ENCODE assay signal across 13 cellular contexts in the genomic region with DNA sequence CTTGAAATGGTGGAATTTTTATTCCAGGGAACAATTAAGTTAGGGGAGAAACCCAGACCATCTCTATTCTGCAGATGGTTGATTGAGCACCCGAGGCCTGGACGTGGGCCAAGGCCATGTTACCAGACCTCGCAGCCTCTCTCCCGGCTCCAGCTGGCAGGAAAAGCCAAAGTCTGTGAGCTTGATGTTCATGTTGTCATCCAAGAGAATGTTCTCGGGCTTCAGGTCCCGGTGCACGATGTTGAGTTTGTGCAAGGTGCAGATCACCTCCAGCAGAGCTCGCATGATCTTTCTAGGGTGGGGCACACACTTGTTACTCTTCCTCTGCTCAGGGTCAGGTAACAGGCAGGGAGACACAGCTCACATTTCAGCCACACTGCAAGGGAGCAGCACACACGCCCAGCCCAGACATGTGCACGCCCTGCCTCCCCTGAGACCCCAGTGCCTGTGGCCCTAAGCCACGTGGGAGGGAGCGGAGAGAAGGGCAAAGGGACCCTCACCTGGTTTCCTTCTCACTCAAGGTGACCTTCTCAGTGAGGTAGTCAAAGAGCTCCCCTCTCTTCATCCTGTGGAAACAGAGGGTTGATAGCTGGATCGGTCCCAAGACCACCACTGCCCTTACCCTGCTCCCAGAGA. TPM values are rescaled to one million over a fixed set of nuclear protein-coding genes. Genes with fewer than 3 reads are reported as not detected.
DNase-seq lines count a peak whose midpoint lies in the region; ATAC-seq and TF ChIP-seq lines count a peak whose summit lies in the region.
"Had no signal": no experiment of that assay in that cellular context is flagged by ENCODE, and none has a peak within 500 bp of the region (broad histone marks: within the 10 kb centered on the region; RNA-seq: fewer than 3 reads in every experiment).

No MANE protein-coding gene starts in this region.

- DNase-seq in DMS79 treated with DMSO at 0.1 percent for 48 hours (lab: John Stamatoyannopoulos, UW) (peak; percentile 60), NCI-H510A (lab: John Stamatoyannopoulos, UW) (peak; percentile 39), pons (ENCODE audit: low spot score) (peak; percentile 82)
- DNase-seq in activated naive CD4-positive, alpha-beta T cell treated with anti-CD3 and anti-CD28 coated beads, Interleukin-2, amount 10 ng/mL, durations not matched to agents 7 days and 5 days, result no peak
- DNase-seq: activated T-cell treated with anti-CD3 and anti-CD28 coated beads for 4 hours, NCI-H2227 treated with DMSO at 0.1 percent for 48 hours had no signal

- no peak for TF ChIP-seq EP300 in gastroesophageal sphincter (IDR thresholded peaks at IDR 0.05)

- H3K4me3 Mint-ChIP-seq in activated naive CD4-positive, alpha-beta T cell treated with anti-CD3 and anti-CD28 coated beads, Interleukin-2, amount 10 ng/mL, durations not matched to agents 7 days and 5 days, result no peak overlapping the region
- H3K4me3 Mint-ChIP-seq: CD14-positive monocyte; T-helper 1 cell treated with Interleukin-12 subunit alpha and Interleukin-12 subunit beta and Interleukin-4 antibody, amounts not matched to agents 30 μg/mL and 1 μg/mL, for 36 hours had no signal

- H3K27ac ChIP-seq in gastroesophageal sphincter, result peak overlapping the region in 1 of 4 donors; percentile 2
- H3K27ac ChIP-seq: neutrophil had no signal

- peak; percentile 37 for ATAC-seq in gastroesophageal sphincter
- ATAC-seq in GM21381 (IDR thresholded peaks at IDR 0.05; ENCODE audit: unreplicated experiment), result no peak
- ATAC-seq in HG03469 (IDR thresholded peaks at IDR 0.05; ENCODE audit: unreplicated experiment), result no peak
- no peak for ATAC-seq in HG03159 (IDR thresholded peaks at IDR 0.05; ENCODE audit: unreplicated experiment)

- peaks cover 0 to 36% (median 14%) of the 10 kb centered on the region in 3 donors for H3K4me1 ChIP-seq in gastroesophageal sphincter

- no peak for TF ChIP-seq CTCF in gastroesophageal sphincter (IDR thresholded peaks at IDR 0.05)

- H3K27me3 ChIP-seq in gastroesophageal sphincter, result no peaks in the 10 kb centered on the region
- H3K27me3 ChIP-seq: neutrophil had no signal

- peaks cover 0 to 62% of the 10 kb centered on the region in 2 donors for H3K36me3 ChIP-seq in gastroesophageal sphincter

- 4 to 12% methylated on average over 4 to 9 of the region's 13 CpGs for WGBS in gastroesophageal sphincter (ENCODE audit: low coverage in 1 of 2), 2 donors

- H3K4me1 Mint-ChIP-seq in activated naive CD4-positive, alpha-beta T cell treated with anti-CD3 and anti-CD28 coated beads, Interleukin-2, amount 10 ng/mL, durations not matched to agents 7 days and 5 days, result no peaks in the 10 kb centered on the region
- H3K4me1 Mint-ChIP-seq: CD14-positive monocyte had no signal

- no peaks in the 10 kb centered on the region for H3K9me3 ChIP-seq in gastroesophageal sphincter
- H3K9me3 ChIP-seq: neutrophil had no signal

- CTCF ChIA-PET in activated naive CD4-positive, alpha-beta T cell treated with anti-CD3 and anti-CD28 coated beads, Interleukin-2, amount 10 ng/mL, durations not matched to agents 7 days and 5 days (lab: Charles Lee), result interaction anchor here (2.8 kb wide), 1 partner anchor 9 kb away, joined by 10 read pairs; no protein-coding TSS in a partner anchor

- H3K27me3 Mint-ChIP-seq in activated naive CD4-positive, alpha-beta T cell treated with anti-CD3 and anti-CD28 coated beads, Interleukin-2, amount 10 ng/mL, durations not matched to agents 7 days and 5 days, result no peaks in the 10 kb centered on the region

- TF ChIP-seq POLR2A in gastroesophageal sphincter (IDR thresholded peaks at IDR 0.05), result no peak

- H3K36me3 Mint-ChIP-seq in activated naive CD4-positive, alpha-beta T cell treated with anti-CD3 and anti-CD28 coated beads, Interleukin-2, amount 10 ng/mL, durations not matched to agents 7 days and 5 days, result peaks cover 34% of the 10 kb centered on the region

- H3K4me3 ChIP-seq in gastroesophageal sphincter, result no peak overlapping the region

- no peak overlapping the region for H3K27ac Mint-ChIP-seq in activated naive CD4-positive, alpha-beta T cell treated with anti-CD3 and anti-CD28 coated beads, Interleukin-2, amount 10 ng/mL, durations not matched to agents 7 days and 5 days
- H3K27ac Mint-ChIP-seq: T-helper 1 cell treated with Interleukin-12 subunit alpha and Interleukin-12 subunit beta and Interleukin-4 antibody, amounts not matched to agents 30 μg/mL and 1 μg/mL, for 36 hours had no signal

- no peaks in the 10 kb centered on the region for H3K9me3 Mint-ChIP-seq in activated naive CD4-positive, alpha-beta T cell treated with anti-CD3 and anti-CD28 coated beads, Interleukin-2, amount 10 ng/mL, durations not matched to agents 7 days and 5 days
- H3K9me3 Mint-ChIP-seq: T-helper 1 cell treated with Interleukin-12 subunit alpha and Interleukin-12 subunit beta and Interleukin-4 antibody, amounts not matched to agents 30 μg/mL and 1 μg/mL, for 36 hours had no signal

RNA-seq across cellular contexts. Expression of gene PHKG1, which starts 9.5 kb away (rescaled TPM):
- 1 to 10 TPM in 2 of 4 donors, not detected in 2; 1.9 to 2.1 TPM for total RNA-seq in gastroesophageal sphincter

RNA-seq across cellular contexts. Expression of gene SUMF2, which starts 19.2 kb away (rescaled TPM):
- total RNA-seq in gastroesophageal sphincter, result 100 to 1,000 TPM in 1 of 4 donors, 10 to 100 TPM in 3; 84.2 to 117 (median 88.6) TPM

RNA-seq across cellular contexts. Expression of gene CHCHD2, which starts 23.0 kb away (rescaled TPM):
- total RNA-seq in gastroesophageal sphincter, result 100 to 1,000 TPM; 221 to 414 (median 339) TPM

RNA-seq across cellular contexts. Expression of gene CCT6A, which starts 31.7 kb away (rescaled TPM):
- total RNA-seq in gastroesophageal sphincter, result 100 to 1,000 TPM in 2 of 4 donors, 10 to 100 TPM in 2; 88.3 to 138 (median 116) TPM

RNA-seq across cellular contexts. Expression of gene PSPH, which starts 32.0 kb away (rescaled TPM):
- 10 to 100 TPM in 1 of 4 donors, 1 to 10 TPM in 3; 6.9 to 13.5 (median 8.6) TPM for total RNA-seq in gastroesophageal sphincter
